13 cellular contexts compared by ENCODE assay signal in the genomic region with DNA sequence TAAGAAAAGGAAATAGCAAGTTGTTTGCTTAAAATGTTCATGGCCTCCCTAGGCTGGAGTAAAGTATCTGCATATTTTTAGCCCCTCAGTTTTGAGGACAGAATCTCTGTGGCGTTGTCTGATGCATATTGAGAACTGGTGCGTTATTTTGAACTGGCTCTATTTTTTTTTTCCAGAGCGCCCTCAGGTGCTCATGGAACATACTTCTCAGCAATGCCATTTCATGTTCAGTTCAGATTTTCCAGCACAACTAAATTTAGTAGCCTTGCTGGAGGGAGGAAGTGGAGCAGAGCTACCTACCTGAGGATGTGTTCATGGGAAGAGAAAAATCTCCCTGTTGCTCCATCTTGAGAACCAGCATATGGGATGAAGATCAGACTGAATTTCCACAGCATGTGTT.
DNase-seq lines count a peak whose midpoint lies in the region; TF ChIP-seq lines count a peak whose summit lies in the region.
"Had no signal": no experiment of that assay in that cellular context is flagged by ENCODE, and none has a peak within 500 bp of the region (broad histone marks: within the 10 kb centered on the region; RNA-seq: fewer than 3 reads in every experiment).

No MANE protein-coding gene starts in this region.

- peak; percentile 15 for TF ChIP-seq CTCF in osteoblast (IDR thresholded peaks at IDR 0.05; ENCODE audit: extremely low read depth, low read depth, low read length)

- no peaks in the 10 kb centered on the region for H3K9me3 ChIP-seq in osteoblast (ENCODE audit: low read depth, low read length)
- H3K9me3 ChIP-seq: A549, SJCRH30 had no signal

- H3K27me3 ChIP-seq in osteoblast (ENCODE audit: insufficient read depth, low read length) = no peaks in the 10 kb centered on the region
- H3K27me3 ChIP-seq: SJCRH30 had no signal

- no peaks in the 10 kb centered on the region for H3K79me2 ChIP-seq in osteoblast (ENCODE audit: insufficient read depth, low read length)

- H3K36me3 ChIP-seq in osteoblast (ENCODE audit: insufficient read depth, low read length) = no peaks in the 10 kb centered on the region
- H3K36me3 ChIP-seq: SJCRH30 had no signal

- H4K20me1 ChIP-seq in osteoblast (ENCODE audit: insufficient read depth, low read length) = no peaks in the 10 kb centered on the region

- no peak overlapping the region for H3K4me3 ChIP-seq in osteoblast (ENCODE audit: insufficient read depth, low read length)
- H3K4me3 ChIP-seq: A549, SJCRH30 had no signal

- H3K27ac ChIP-seq in osteoblast (ENCODE audit: low read depth, low read length) = no peak overlapping the region
- H3K27ac ChIP-seq: A549, SJCRH30 had no signal

- H3K4me1 ChIP-seq in osteoblast (ENCODE audit: insufficient read depth, low read length) = peaks cover 30% of the 10 kb centered on the region
- H3K4me1 ChIP-seq: A549, SJCRH30 had no signal

- in situ Hi-C loops in T47D (cut with HindIII; ENCODE audit: low pct_unique_long_range_greater_than_20kb, low sequenced_read_pairs) = no loop called here

- H2AFZ ChIP-seq in osteoblast (ENCODE audit: low read length) = no peak overlapping the region

- H3K4me2 ChIP-seq in osteoblast (ENCODE audit: insufficient read depth, low read length) = no peak overlapping the region
- H3K4me2 ChIP-seq: A549 had no signal

- DNase-seq in NCI-H1105 treated with DMSO at 0.1 percent for 48 hours (lab: John Stamatoyannopoulos, UW) (peak; percentile 13), NCI-H1105 (lab: John Stamatoyannopoulos, UW) (no peak), NCI-H146 (lab: John Stamatoyannopoulos, UW) (peak; percentile 50), T47D (ENCODE audit: low read depth in 1 of 2, low spot score in 1 of 2) (peak; percentile 16 to 58), osteoblast (ENCODE audit: insufficient read length, low spot score, missing footprints) (no peak), middle frontal gyrus (ENCODE audit: extremely low spot score, low spot score) (no peak), T-helper 1 cell (no peak), GM03348 (ENCODE audit: low spot score) (no peak)
- DNase-seq: activated CD8-positive, alpha-beta T cell treated with anti-CD3 and anti-CD28 coated beads for 36 hours; naive thymus-derived CD8-positive, alpha-beta T cell; NCI-H1048; SJCRH30 had no signal

Comparison
In these comparisons a context has a peak if more than half of its experiments do, and no peak if none do; other contexts are left out.
1. DNase-seq: peak in NCI-H1105 treated with DMSO at 0.1 percent for 48 hours (single experiment), NCI-H146 (single experiment) and T47D (2 of 2); none in NCI-H1105 (single experiment), osteoblast (single experiment), middle frontal gyrus (single experiment), T-helper 1 cell (0 of 5) and GM03348 (single experiment).